Comparison of ENCODE assay signal across 1 cellular context in the genomic region with DNA sequence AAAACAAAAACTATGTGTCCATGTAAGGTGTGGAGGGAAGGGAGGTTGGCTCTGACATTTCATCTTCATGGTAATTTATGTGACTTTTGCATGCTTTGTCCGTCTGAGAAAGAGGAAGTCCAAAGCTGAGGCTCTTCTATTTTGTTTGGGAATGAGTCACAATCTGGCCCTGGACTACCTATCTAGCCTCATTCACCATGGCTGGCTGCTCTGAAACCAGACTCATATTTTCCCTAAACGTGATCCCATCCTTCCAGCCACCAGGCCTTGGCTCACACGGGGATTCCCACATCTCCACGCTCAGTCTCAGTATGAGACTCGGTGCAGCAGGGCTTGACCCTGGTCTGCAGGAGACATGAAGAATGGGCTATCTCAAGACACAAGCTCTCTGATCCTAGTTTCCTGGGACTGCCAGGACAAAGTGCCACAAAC.
A peak's percentile ranks its signal among the peaks of the same experiment; 100 is the strongest.
TF ChIP-seq lines count a peak whose summit lies in the region.

No MANE protein-coding gene starts in this region.

TF ChIP-seq in GM12878, 131 proteins besides CTCF, POLR2A, EP300 and RAD21 (continued from another document):
- 0 out of 2 replicates have a peak, but pooled peaks have one; percentile 18 for TF ChIP-seq TCF12 (IDR thresholded peaks at IDR 0.05; ENCODE audit: low read depth, low read length)
- TF ChIP-seq CBX5 (IDR thresholded peaks at IDR 0.05; ENCODE audit: low read depth), result no peak
- peak; percentile 74 for TF ChIP-seq FOXM1 (IDR thresholded peaks at IDR 0.05; ENCODE audit: low read depth, low read length)
- TF ChIP-seq PAX5 (IDR thresholded peaks at IDR 0.05; ENCODE audit: borderline replicate concordance, low read depth, low read length), result peak; percentile 82; the same call in 1 of the 2 replicates
- peak; percentile 3; the same call in 1 of the 2 replicates for TF ChIP-seq IKZF1 (conservative IDR thresholded peaks at IDR 0.05)
- no peak for TF ChIP-seq MEF2B (IDR thresholded peaks at IDR 0.05; ENCODE audit: partially characterized antibody, poor library complexity, severe bottlenecking)
- TF ChIP-seq, protein P1, sequence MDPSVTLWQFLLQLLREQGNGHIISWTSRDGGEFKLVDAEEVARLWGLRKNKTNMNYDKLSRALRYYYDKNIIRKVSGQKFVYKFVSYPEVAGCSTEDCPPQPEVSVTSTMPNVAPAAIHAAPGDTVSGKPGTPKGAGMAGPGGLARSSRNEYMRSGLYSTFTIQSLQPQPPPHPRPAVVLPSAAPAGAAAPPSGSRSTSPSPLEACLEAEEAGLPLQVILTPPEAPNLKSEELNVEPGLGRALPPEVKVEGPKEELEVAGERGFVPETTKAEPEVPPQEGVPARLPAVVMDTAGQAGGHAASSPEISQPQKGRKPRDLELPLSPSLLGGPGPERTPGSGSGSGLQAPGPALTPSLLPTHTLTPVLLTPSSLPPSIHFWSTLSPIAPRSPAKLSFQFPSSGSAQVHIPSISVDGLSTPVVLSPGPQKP (IDR thresholded peaks at IDR 0.05; ENCODE audit: low read depth, low read length), result no peak
- no peak for TF ChIP-seq ZNF217 (IDR thresholded peaks at IDR 0.05)
- no peak for TF ChIP-seq KLF5 (IDR thresholded peaks at IDR 0.05; ENCODE audit: partially characterized antibody)
- TF ChIP-seq IRF4 (IDR thresholded peaks at IDR 0.05; ENCODE audit: low read depth, low read length), result peak; percentile 37; the same call in 1 of the 2 replicates
- TF ChIP-seq IKZF2 (IDR thresholded peaks at IDR 0.05), result peak; percentile 43 to 49; a peak in 3 of 4 replicates
- TF ChIP-seq, protein P2, sequence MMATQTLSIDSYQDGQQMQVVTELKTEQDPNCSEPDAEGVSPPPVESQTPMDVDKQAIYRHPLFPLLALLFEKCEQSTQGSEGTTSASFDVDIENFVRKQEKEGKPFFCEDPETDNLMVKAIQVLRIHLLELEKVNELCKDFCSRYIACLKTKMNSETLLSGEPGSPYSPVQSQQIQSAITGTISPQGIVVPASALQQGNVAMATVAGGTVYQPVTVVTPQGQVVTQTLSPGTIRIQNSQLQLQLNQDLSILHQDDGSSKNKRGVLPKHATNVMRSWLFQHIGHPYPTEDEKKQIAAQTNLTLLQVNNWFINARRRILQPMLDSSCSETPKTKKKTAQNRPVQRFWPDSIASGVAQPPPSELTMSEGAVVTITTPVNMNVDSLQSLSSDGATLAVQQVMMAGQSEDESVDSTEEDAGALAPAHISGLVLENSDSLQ (IDR thresholded peaks at IDR 0.05), result 0 out of 2 replicates have a peak, but pooled peaks have one; percentile 15
- TF ChIP-seq, protein P3, sequence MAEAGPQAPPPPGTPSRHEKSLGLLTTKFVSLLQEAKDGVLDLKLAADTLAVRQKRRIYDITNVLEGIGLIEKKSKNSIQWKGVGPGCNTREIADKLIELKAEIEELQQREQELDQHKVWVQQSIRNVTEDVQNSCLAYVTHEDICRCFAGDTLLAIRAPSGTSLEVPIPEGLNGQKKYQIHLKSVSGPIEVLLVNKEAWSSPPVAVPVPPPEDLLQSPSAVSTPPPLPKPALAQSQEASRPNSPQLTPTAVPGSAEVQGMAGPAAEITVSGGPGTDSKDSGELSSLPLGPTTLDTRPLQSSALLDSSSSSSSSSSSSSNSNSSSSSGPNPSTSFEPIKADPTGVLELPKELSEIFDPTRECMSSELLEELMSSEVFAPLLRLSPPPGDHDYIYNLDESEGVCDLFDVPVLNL (IDR thresholded peaks at IDR 0.05; ENCODE audit: low read depth, low read length), result no peak
- TF ChIP-seq NFIC (IDR thresholded peaks at IDR 0.05; ENCODE audit: low read depth, low read length), result peak; percentile 76
- TF ChIP-seq, protein P4, sequence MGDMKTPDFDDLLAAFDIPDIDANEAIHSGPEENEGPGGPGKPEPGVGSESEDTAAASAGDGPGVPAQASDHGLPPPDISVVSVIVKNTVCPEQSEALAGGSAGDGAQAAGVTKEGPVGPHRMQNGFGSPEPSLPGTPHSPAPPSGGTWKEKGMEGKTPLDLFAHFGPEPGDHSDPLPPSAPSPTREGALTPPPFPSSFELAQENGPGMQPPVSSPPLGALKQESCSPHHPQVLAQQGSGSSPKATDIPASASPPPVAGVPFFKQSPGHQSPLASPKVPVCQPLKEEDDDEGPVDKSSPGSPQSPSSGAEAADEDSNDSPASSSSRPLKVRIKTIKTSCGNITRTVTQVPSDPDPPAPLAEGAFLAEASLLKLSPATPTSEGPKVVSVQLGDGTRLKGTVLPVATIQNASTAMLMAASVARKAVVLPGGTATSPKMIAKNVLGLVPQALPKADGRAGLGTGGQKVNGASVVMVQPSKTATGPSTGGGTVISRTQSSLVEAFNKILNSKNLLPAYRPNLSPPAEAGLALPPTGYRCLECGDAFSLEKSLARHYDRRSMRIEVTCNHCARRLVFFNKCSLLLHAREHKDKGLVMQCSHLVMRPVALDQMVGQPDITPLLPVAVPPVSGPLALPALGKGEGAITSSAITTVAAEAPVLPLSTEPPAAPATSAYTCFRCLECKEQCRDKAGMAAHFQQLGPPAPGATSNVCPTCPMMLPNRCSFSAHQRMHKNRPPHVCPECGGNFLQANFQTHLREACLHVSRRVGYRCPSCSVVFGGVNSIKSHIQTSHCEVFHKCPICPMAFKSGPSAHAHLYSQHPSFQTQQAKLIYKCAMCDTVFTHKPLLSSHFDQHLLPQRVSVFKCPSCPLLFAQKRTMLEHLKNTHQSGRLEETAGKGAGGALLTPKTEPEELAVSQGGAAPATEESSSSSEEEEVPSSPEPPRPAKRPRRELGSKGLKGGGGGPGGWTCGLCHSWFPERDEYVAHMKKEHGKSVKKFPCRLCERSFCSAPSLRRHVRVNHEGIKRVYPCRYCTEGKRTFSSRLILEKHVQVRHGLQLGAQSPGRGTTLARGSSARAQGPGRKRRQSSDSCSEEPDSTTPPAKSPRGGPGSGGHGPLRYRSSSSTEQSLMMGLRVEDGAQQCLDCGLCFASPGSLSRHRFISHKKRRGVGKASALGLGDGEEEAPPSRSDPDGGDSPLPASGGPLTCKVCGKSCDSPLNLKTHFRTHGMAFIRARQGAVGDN (IDR thresholded peaks at IDR 0.05), result no peak
- TF ChIP-seq RUNX3 (IDR thresholded peaks at IDR 0.05; ENCODE audit: low read length), result peak; percentile 46
- TF ChIP-seq, protein P5, sequence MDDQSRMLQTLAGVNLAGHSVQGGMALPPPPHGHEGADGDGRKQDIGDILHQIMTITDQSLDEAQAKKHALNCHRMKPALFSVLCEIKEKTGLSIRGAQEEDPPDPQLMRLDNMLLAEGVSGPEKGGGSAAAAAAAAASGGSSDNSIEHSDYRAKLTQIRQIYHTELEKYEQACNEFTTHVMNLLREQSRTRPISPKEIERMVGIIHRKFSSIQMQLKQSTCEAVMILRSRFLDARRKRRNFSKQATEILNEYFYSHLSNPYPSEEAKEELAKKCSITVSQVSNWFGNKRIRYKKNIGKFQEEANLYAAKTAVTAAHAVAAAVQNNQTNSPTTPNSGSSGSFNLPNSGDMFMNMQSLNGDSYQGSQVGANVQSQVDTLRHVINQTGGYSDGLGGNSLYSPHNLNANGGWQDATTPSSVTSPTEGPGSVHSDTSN (IDR thresholded peaks at IDR 0.05; ENCODE audit: insufficient replicate concordance, low read depth, low read length), result peak; percentile 23
- 0 out of 2 replicates have a peak, but pooled peaks have one; percentile 21 for TF ChIP-seq DPF2 (IDR thresholded peaks at IDR 0.05)
- no peak for TF ChIP-seq SMAD5 (IDR thresholded peaks at IDR 0.05; ENCODE audit: low read depth)
